In the genomic region with DNA sequence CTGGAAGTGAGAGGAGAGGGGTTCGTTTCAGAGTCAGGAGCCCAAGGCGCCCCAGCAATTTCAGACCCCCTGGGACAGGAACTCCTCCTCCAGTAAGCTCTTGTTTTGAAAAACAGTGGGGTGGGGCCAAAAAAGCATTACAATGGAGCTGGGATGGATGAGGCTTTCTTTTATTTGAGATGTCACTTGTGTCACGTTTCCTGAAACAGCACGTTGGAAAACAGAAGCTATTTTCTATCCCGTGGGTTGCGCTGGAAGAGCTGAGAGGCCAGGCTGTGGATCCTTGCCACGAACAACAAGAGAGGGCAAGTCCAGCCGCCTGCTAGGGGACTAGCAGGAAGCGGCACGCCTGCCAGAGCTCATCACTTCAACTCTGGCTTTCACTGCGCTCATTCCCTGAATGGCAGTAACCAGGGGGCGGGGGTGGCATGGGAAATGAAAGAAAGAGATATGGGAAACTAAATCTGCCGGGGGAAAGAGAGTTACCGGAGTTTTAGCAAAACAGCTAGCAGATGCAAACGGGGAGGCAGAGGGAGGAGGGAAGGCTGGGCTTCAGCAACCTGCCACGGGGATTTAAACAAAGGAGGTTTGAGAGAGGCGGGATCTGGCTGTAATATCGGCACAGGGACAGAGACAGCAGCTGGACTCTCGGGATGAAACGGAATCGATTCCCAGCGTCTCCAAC, we compare ENCODE assay signal across 8 cellular contexts. TPM values are rescaled to one million over a fixed set of nuclear protein-coding genes. Genes with fewer than 3 reads are reported as not detected.
DNase-seq lines count a peak whose midpoint lies in the region; ATAC-seq and TF ChIP-seq lines count a peak whose summit lies in the region.

No MANE protein-coding gene starts in this region.

- H3K27ac ChIP-seq in duodenal mucosa (ENCODE audit: low read depth, low read length) (no peak overlapping the region), right lobe of liver (peak overlapping the region; percentile 17 to 44 (median 41)), tibial artery (no peak overlapping the region)

- TF ChIP-seq POLR2A in right lobe of liver (IDR thresholded peaks at IDR 0.05) = no peak

- peak; percentile 86 to 94 (median 89) for ATAC-seq in right lobe of liver
- ATAC-seq in GM19452 (IDR thresholded peaks at IDR 0.05; ENCODE audit: unreplicated experiment) = no peak
- no peak for ATAC-seq in HG03039 (IDR thresholded peaks at IDR 0.05; ENCODE audit: unreplicated experiment)

- H3K4me1 ChIP-seq in duodenal mucosa (ENCODE audit: control insufficient read depth in 1 of 2, insufficient read depth in 2 of 2, low read length in 2 of 2) = peaks cover 41 to 50% of the 10 kb centered on the region in 2 donors
- peaks cover 0 to 38% (median 3%) of the 10 kb centered on the region in 4 donors for H3K4me1 ChIP-seq in right lobe of liver
- H3K4me1 ChIP-seq in tibial artery = peaks cover 0 to 24% (median 12%) of the 10 kb centered on the region in 4 donors

- DNase-seq in EH (ENCODE audit: low read depth) (peak; percentile 53), NCI-H526 (lab: John Stamatoyannopoulos, UW) (peak; percentile 65 to 87), right lobe of liver (peak; percentile 69 to 75 (median 69)), tibial artery (peak in 1 of 2 donors; percentile 38), GDM1 (lab: John Stamatoyannopoulos, UW) (no peak)

- intact Hi-C loops in right lobe of liver (cut with DNase I) = no loop called here
- intact Hi-C loops in tibial artery (cut with DNase I; ENCODE audit: low total_unique reads) = no loop called here

- H3K27me3 ChIP-seq in duodenal mucosa (ENCODE audit: control insufficient read depth in 1 of 2, insufficient read depth in 2 of 2, low read length in 2 of 2) (no peaks in the 10 kb centered on the region), right lobe of liver (no peaks in the 10 kb centered on the region), tibial artery (peaks cover 0 to 30% of the 10 kb centered on the region in 2 donors)

- H3K9me3 ChIP-seq in duodenal mucosa (ENCODE audit: control insufficient read depth in 1 of 2, low read length in 2 of 2) = no peaks in the 10 kb centered on the region
- H3K9me3 ChIP-seq in right lobe of liver = no peaks in the 10 kb centered on the region
- H3K9me3 ChIP-seq in tibial artery = no peaks in the 10 kb centered on the region

- peak overlapping the region; percentile 15 to 29 for H3K9ac ChIP-seq in duodenal mucosa (ENCODE audit: low read depth in 1 of 2, low read length in 2 of 2)

- TF ChIP-seq CTCF in right lobe of liver (IDR thresholded peaks at IDR 0.05) = no peak
- no peak for TF ChIP-seq CTCF in tibial artery (IDR thresholded peaks at IDR 0.05)

- peak overlapping the region; percentile 33 to 64 for H3K4me3 ChIP-seq in duodenal mucosa (ENCODE audit: low read depth in 1 of 2, low read length in 2 of 2)
- H3K4me3 ChIP-seq in right lobe of liver = peak overlapping the region in 2 of 3 donors; percentile 5 to 31
- peak overlapping the region; percentile 32 to 42 for H3K4me3 ChIP-seq in tibial artery

- 20% methylated on average over 21 of the region's 22 CpGs for WGBS in right lobe of liver (ENCODE audit: insufficient coverage, low coverage, low lambda C conversion rate, missing lambda C conversion rate)

- no peaks in the 10 kb centered on the region for H3K36me3 ChIP-seq in duodenal mucosa (ENCODE audit: control insufficient read depth in 1 of 2, insufficient read depth in 2 of 2, low read length in 2 of 2)
- no peaks in the 10 kb centered on the region for H3K36me3 ChIP-seq in right lobe of liver
- H3K36me3 ChIP-seq in tibial artery = no peaks in the 10 kb centered on the region

RNA-seq across cellular contexts. Expression of a gene that starts 34.6 kb away (rescaled TPM):
- 10 to 100 TPM in 2 of 6 experiments, 1 to 10 TPM in 4; 6.6 to 10.5 (median 9.3) TPM for total RNA-seq in right lobe of liver

Comparison
In these comparisons a context has a peak if more than half of its experiments do, and no peak if none do; other contexts are left out.
1. H3K27ac ChIP-seq: peak in right lobe of liver (3 of 3); none in duodenal mucosa (single experiment) and tibial artery (0 of 2).
2. ATAC-seq: peak in right lobe of liver (4 of 4); none in GM19452 (single experiment) and HG03039 (single experiment).
3. Peak in every context shown above with its lines, with median percentiles within 50 percentile points of each other: H3K4me3 ChIP-seq.